In genomic region chr2:207138573-207139297, GRCh38 we compare ENCODE assay signal across 1 cellular context.
TF ChIP-seq lines count a peak whose summit lies in the region.

No MANE protein-coding gene starts in this region.

TF ChIP-seq in SK-N-SH treated with all-trans-retinoic acid at 6 μM for 48 hours, 23 proteins besides CTCF, POLR2A, EP300 and RAD21 (continued from another document):
- TF ChIP-seq CSRNP3 (CRISPR knock-in tag; IDR thresholded peaks at IDR 0.05) (no peak), ZNF70 (CRISPR knock-in tag; IDR thresholded peaks at IDR 0.05) (no peak), SNAI2 (CRISPR knock-in tag; IDR thresholded peaks at IDR 0.05) (no peak), RARB (CRISPR knock-in tag; IDR thresholded peaks at IDR 0.05) (no peak), PPARA (CRISPR knock-in tag; IDR thresholded peaks at IDR 0.05; ENCODE audit: borderline replicate concordance) (no peak)
TF ChIP-seq in SK-N-SH treated with all-trans-retinoic acid at 6 μM for 48 hours: peak in this region for 0.
